3 cellular contexts compared by ENCODE assay signal in the genomic region with DNA sequence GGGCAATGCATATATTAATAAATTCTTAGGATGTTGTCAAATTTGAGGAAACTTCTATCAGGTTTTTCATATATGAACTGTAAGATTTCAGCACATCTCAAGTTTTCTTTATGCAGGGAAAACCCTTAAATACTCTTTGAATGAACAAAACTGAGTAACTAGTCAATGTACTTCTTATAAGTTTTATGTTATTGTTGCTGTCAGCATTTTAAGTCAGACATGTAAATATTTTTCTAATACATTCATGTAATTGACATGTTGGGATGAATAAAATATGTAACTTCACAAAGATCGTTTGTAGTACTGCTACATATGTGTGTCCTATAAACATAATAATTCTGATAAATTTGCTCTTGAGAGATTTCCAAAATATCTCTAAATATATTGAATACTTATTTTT.
TF ChIP-seq lines count a peak whose summit lies in the region.

No MANE protein-coding gene starts in this region.

TF ChIP-seq in HepG2, 621 proteins besides CTCF, POLR2A, EP300 and RAD21:
- no peak for TF ChIP-seq FOXP1 (IDR thresholded peaks at IDR 0.05)
- TF ChIP-seq FOXP1 (CRISPR knock-in tag; IDR thresholded peaks at IDR 0.05) = no peak
- no peak for TF ChIP-seq SIX4 (CRISPR knock-in tag; IDR thresholded peaks at IDR 0.05)
- TF ChIP-seq NR3C1 (CRISPR knock-in tag; IDR thresholded peaks at IDR 0.05) = no peak
- TF ChIP-seq, protein P1, sequence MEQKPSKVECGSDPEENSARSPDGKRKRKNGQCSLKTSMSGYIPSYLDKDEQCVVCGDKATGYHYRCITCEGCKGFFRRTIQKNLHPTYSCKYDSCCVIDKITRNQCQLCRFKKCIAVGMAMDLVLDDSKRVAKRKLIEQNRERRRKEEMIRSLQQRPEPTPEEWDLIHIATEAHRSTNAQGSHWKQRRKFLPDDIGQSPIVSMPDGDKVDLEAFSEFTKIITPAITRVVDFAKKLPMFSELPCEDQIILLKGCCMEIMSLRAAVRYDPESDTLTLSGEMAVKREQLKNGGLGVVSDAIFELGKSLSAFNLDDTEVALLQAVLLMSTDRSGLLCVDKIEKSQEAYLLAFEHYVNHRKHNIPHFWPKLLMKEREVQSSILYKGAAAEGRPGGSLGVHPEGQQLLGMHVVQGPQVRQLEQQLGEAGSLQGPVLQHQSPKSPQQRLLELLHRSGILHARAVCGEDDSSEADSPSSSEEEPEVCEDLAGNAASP (CRISPR knock-in tag; IDR thresholded peaks at IDR 0.05; ENCODE audit: borderline replicate concordance) = no peak
- no peak for TF ChIP-seq ZNF746 (CRISPR knock-in tag; IDR thresholded peaks at IDR 0.05)
- no peak for TF ChIP-seq ZNF260 (CRISPR knock-in tag; IDR thresholded peaks at IDR 0.05; ENCODE audit: borderline replicate concordance, low read depth)
- TF ChIP-seq ZNF572 (CRISPR knock-in tag; IDR thresholded peaks at IDR 0.05) = no peak
- 0 out of 2 replicates have a peak, but pooled peaks have one; percentile 14 for TF ChIP-seq MAFF (IDR thresholded peaks at IDR 0.05; ENCODE audit: low read depth, low read length)
- TF ChIP-seq ZNF34 (CRISPR knock-in tag; IDR thresholded peaks at IDR 0.05; ENCODE audit: borderline replicate concordance) = no peak
- TF ChIP-seq ZNF263 (CRISPR knock-in tag; IDR thresholded peaks at IDR 0.05) = no peak
- no peak for TF ChIP-seq NFYB (CRISPR knock-in tag; IDR thresholded peaks at IDR 0.05)
- TF ChIP-seq, protein P2, sequence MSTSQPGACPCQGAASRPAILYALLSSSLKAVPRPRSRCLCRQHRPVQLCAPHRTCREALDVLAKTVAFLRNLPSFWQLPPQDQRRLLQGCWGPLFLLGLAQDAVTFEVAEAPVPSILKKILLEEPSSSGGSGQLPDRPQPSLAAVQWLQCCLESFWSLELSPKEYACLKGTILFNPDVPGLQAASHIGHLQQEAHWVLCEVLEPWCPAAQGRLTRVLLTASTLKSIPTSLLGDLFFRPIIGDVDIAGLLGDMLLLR (CRISPR knock-in tag; IDR thresholded peaks at IDR 0.05) = no peak
- TF ChIP-seq KDM1A (CRISPR knock-in tag; IDR thresholded peaks at IDR 0.05) = no peak
- peak; percentile 5 to 53; a peak in 2 of 4 replicates for TF ChIP-seq MAFK (conservative IDR thresholded peaks at IDR 0.05 in 1 of 2, IDR thresholded peaks at IDR 0.05 in 1 of 2; ENCODE audit: low read length in 2 of 2)

TF ChIP-seq in A549, 52 proteins besides CTCF, POLR2A, EP300 and RAD21:
- TF ChIP-seq CBX2 (IDR thresholded peaks at IDR 0.05; ENCODE audit: borderline replicate concordance, low read depth) (no peak), MAFK (IDR thresholded peaks at IDR 0.05; ENCODE audit: partially characterized antibody) (peak; percentile 61), ESRRA (IDR thresholded peaks at IDR 0.05; ENCODE audit: borderline replicate concordance, low read length) (no peak), HOXA7 (CRISPR knock-in tag; IDR thresholded peaks at IDR 0.05) (no peak), ZSCAN20 (CRISPR knock-in tag; IDR thresholded peaks at IDR 0.05) (no peak), RNF2 (IDR thresholded peaks at IDR 0.05; ENCODE audit: borderline replicate concordance, low read depth) (no peak)

TF ChIP-seq in HCT116, 20 proteins besides CTCF, POLR2A, EP300 and RAD21:
- TF ChIP-seq SP1 (IDR thresholded peaks at IDR 0.05; ENCODE audit: low read depth) (no peak), YY1 (IDR thresholded peaks at IDR 0.05; ENCODE audit: extremely low read depth, insufficient replicate concordance, low read depth, low read length) (no peak), SRF (IDR thresholded peaks at IDR 0.05; ENCODE audit: low read depth) (no peak), EZH2phosphoT487 (IDR thresholded peaks at IDR 0.05; ENCODE audit: borderline replicate concordance) (no peak), EZH2 (IDR thresholded peaks at IDR 0.05) (no peak), JUND (IDR thresholded peaks at IDR 0.05) (no peak), FOSL1 (IDR thresholded peaks at IDR 0.05; ENCODE audit: low read depth) (no peak), EGR1 (IDR thresholded peaks at IDR 0.05; ENCODE audit: low read depth) (no peak), CBX3 (IDR thresholded peaks at IDR 0.05; ENCODE audit: low read depth) (no peak)
- TF ChIP-seq, protein P3, sequence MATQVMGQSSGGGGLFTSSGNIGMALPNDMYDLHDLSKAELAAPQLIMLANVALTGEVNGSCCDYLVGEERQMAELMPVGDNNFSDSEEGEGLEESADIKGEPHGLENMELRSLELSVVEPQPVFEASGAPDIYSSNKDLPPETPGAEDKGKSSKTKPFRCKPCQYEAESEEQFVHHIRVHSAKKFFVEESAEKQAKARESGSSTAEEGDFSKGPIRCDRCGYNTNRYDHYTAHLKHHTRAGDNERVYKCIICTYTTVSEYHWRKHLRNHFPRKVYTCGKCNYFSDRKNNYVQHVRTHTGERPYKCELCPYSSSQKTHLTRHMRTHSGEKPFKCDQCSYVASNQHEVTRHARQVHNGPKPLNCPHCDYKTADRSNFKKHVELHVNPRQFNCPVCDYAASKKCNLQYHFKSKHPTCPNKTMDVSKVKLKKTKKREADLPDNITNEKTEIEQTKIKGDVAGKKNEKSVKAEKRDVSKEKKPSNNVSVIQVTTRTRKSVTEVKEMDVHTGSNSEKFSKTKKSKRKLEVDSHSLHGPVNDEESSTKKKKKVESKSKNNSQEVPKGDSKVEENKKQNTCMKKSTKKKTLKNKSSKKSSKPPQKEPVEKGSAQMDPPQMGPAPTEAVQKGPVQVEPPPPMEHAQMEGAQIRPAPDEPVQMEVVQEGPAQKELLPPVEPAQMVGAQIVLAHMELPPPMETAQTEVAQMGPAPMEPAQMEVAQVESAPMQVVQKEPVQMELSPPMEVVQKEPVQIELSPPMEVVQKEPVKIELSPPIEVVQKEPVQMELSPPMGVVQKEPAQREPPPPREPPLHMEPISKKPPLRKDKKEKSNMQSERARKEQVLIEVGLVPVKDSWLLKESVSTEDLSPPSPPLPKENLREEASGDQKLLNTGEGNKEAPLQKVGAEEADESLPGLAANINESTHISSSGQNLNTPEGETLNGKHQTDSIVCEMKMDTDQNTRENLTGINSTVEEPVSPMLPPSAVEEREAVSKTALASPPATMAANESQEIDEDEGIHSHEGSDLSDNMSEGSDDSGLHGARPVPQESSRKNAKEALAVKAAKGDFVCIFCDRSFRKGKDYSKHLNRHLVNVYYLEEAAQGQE (IDR thresholded peaks at IDR 0.05; ENCODE audit: low read depth) = no peak
- TF ChIP-seq, protein P4, sequence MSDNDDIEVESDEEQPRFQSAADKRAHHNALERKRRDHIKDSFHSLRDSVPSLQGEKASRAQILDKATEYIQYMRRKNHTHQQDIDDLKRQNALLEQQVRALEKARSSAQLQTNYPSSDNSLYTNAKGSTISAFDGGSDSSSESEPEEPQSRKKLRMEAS (IDR thresholded peaks at IDR 0.05) = no peak
- TF ChIP-seq, protein P5, sequence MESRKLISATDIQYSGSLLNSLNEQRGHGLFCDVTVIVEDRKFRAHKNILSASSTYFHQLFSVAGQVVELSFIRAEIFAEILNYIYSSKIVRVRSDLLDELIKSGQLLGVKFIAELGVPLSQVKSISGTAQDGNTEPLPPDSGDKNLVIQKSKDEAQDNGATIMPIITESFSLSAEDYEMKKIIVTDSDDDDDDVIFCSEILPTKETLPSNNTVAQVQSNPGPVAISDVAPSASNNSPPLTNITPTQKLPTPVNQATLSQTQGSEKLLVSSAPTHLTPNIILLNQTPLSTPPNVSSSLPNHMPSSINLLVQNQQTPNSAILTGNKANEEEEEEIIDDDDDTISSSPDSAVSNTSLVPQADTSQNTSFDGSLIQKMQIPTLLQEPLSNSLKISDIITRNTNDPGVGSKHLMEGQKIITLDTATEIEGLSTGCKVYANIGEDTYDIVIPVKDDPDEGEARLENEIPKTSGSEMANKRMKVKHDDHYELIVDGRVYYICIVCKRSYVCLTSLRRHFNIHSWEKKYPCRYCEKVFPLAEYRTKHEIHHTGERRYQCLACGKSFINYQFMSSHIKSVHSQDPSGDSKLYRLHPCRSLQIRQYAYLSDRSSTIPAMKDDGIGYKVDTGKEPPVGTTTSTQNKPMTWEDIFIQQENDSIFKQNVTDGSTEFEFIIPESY (IDR thresholded peaks at IDR 0.05; ENCODE audit: extremely low read depth, insufficient replicate concordance, low read length) = no peak
TF ChIP-seq in HCT116: peak in this region for 0.
